In the genomic region with DNA sequence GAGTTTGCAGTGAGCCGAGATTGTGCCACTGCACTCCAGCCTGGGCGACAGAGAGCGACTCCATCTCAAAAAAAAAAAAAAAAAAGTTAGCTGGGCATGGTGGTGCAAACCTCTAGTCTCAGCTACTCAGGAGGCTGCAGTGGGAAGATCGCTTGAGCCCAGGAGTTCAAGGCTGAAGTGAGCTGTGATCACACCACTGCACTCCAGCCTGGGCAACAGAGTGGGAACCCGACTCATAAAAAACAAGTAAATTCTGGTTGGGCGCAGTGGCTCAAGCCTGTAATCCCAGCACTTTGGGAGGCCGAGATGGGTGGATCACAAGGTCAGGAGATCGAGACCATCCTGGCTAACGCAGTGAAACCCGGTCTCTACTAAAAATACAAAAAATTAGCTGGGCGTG, we compare ENCODE assay signal across 3 cellular contexts. TPM values are rescaled to one million over a fixed set of nuclear protein-coding genes. Genes with fewer than 3 reads are reported as not detected.
"Had no signal": no experiment of that assay in that cellular context is flagged by ENCODE, and none has a peak within 500 bp of the region (broad histone marks: within the 10 kb centered on the region; RNA-seq: fewer than 3 reads in every experiment).

No MANE protein-coding gene starts in this region.

RNA-seq across cellular contexts. Expression of a gene that starts 4.9 kb away (rescaled TPM):
- total RNA-seq: GM23248, H4, HFFc6 had no signal
- polyA plus RNA-seq: GM23248 had no signal
